ENCODE assay signal across 3 cellular contexts in the genomic region with DNA sequence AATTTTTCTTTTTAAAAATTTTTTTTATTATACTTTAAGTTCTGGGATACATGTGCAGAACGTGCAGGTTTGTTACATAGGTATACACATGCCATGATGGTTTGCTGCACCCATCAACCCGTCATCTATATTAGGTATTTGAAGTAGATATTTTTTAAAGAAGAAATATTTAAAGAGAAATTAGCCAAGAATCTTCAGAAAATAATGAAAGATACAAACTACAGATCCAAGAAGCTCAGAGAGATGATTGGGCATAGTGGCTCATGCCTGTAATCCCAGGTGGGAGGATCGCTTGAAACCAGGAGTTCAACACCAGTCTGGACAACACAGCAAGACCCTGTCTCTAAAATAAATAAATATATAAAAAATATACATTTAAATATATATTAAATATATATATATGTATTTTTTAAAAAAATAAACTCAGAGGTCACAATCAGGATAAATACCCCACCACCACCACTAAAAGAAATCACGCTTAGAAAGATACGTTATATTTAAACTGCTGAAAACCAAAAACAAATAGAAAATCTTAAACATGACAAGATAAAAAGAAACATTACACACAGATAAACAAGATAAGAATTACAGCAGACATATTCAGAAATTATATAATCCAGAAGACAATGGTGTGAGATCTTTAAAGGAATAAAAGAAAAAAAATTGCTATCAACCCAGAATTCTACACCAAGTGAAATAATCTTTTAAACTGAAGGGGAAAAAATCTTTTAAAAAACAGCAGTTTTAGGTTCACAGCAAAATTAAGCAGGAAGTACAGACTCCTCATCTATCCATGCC.
TF ChIP-seq lines count a peak whose summit lies in the region.

No MANE protein-coding gene starts in this region.

TF ChIP-seq in HEK293, 187 proteins besides CTCF, POLR2A, EP300 and RAD21 (continued from another document):
- TF ChIP-seq ZNF558 (tag by site-specific recombination; IDR thresholded peaks at IDR 0.05), result peak; percentile 95

TF ChIP-seq in WTC11, 78 proteins besides CTCF, POLR2A, EP300 and RAD21 (continued from another document):
- no peak for TF ChIP-seq SOX15 (CRISPR knock-in tag; IDR thresholded peaks at IDR 0.05)
- peak; percentile 28; the same call in 1 of the 2 replicates for TF ChIP-seq HMGA2 (CRISPR knock-in tag; IDR thresholded peaks at IDR 0.05)

TF ChIP-seq in K562, 482 proteins besides CTCF, POLR2A, EP300 and RAD21 (continued from another document):
- TF ChIP-seq TRIM24 (IDR thresholded peaks at IDR 0.05) (peak in 1 of 2 experiments; percentile 55; a peak in 1 of 4 replicates), WHSC1 (IDR thresholded peaks at IDR 0.05; ENCODE audit: low read length) (no peak), ZNF445 (CRISPR knock-in tag; IDR thresholded peaks at IDR 0.05; ENCODE audit: low read depth) (peak; percentile 75; the same call in 1 of the 2 replicates), C11orf30 (IDR thresholded peaks at IDR 0.05; ENCODE audit: low read depth) (no peak), KAT7 (CRISPR knock-in tag; IDR thresholded peaks at IDR 0.05; ENCODE audit: borderline replicate concordance) (no peak), ZNF766 (CRISPR knock-in tag; conservative IDR thresholded peaks at IDR 0.05) (no peak), MIER1 (IDR thresholded peaks at IDR 0.05; ENCODE audit: low read depth) (no peak), MYBL2 (IDR thresholded peaks at IDR 0.05; ENCODE audit: low read depth) (no peak), MYBL2 (CRISPR knock-in tag; IDR thresholded peaks at IDR 0.05; ENCODE audit: borderline replicate concordance) (no peak), ZBTB7A (IDR thresholded peaks at IDR 0.05; ENCODE audit: borderline replicate concordance, control insufficient read depth, low read depth, low read length) (no peak), TAF1 (IDR thresholded peaks at IDR 0.05; ENCODE audit: control insufficient read depth, extremely low read depth, insufficient read depth, low read length, severe bottlenecking) (no peak), ZNF586 (CRISPR knock-in tag; conservative IDR thresholded peaks at IDR 0.05) (no peak), STAG1 (CRISPR knock-in tag; IDR thresholded peaks at IDR 0.05; ENCODE audit: borderline replicate concordance) (no peak), POLR3G (IDR thresholded peaks at IDR 0.05; ENCODE audit: extremely low read depth, insufficient read length, insufficient replicate concordance) (no peak), ZNF785 (CRISPR knock-in tag; IDR thresholded peaks at IDR 0.05) (no peak), ZNF121 (CRISPR knock-in tag; conservative IDR thresholded peaks at IDR 0.05) (no peak), CBX3 (IDR thresholded peaks at IDR 0.05; ENCODE audit: borderline replicate concordance in 1 of 2, low read length in 2 of 2) (peak in 1 of 2 experiments; percentile 56; a peak in 1 of 3 replicates), THRAP3 (IDR thresholded peaks at IDR 0.05; ENCODE audit: borderline replicate concordance) (no peak), FOXJ3 (CRISPR knock-in tag; IDR thresholded peaks at IDR 0.05) (no peak), ZNF436 (CRISPR knock-in tag; IDR thresholded peaks at IDR 0.05) (no peak)
- TF ChIP-seq, protein P1, sequence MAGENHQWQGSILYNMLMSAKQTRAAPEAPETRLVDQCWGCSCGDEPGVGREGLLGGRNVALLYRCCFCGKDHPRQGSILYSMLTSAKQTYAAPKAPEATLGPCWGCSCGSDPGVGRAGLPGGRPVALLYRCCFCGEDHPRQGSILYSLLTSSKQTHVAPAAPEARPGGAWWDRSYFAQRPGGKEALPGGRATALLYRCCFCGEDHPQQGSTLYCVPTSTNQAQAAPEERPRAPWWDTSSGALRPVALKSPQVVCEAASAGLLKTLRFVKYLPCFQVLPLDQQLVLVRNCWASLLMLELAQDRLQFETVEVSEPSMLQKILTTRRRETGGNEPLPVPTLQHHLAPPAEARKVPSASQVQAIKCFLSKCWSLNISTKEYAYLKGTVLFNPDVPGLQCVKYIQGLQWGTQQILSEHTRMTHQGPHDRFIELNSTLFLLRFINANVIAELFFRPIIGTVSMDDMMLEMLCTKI (IDR thresholded peaks at IDR 0.05; ENCODE audit: partially characterized antibody), result no peak
- TF ChIP-seq, protein P2, sequence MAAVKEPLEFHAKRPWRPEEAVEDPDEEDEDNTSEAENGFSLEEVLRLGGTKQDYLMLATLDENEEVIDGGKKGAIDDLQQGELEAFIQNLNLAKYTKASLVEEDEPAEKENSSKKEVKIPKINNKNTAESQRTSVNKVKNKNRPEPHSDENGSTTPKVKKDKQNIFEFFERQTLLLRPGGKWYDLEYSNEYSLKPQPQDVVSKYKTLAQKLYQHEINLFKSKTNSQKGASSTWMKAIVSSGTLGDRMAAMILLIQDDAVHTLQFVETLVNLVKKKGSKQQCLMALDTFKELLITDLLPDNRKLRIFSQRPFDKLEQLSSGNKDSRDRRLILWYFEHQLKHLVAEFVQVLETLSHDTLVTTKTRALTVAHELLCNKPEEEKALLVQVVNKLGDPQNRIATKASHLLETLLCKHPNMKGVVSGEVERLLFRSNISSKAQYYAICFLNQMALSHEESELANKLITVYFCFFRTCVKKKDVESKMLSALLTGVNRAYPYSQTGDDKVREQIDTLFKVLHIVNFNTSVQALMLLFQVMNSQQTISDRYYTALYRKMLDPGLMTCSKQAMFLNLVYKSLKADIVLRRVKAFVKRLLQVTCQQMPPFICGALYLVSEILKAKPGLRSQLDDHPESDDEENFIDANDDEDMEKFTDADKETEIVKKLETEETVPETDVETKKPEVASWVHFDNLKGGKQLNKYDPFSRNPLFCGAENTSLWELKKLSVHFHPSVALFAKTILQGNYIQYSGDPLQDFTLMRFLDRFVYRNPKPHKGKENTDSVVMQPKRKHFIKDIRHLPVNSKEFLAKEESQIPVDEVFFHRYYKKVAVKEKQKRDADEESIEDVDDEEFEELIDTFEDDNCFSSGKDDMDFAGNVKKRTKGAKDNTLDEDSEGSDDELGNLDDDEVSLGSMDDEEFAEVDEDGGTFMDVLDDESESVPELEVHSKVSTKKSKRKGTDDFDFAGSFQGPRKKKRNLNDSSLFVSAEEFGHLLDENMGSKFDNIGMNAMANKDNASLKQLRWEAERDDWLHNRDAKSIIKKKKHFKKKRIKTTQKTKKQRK (IDR thresholded peaks at IDR 0.05; ENCODE audit: borderline replicate concordance, low read depth, low read length), result no peak
- TF ChIP-seq, protein P3, sequence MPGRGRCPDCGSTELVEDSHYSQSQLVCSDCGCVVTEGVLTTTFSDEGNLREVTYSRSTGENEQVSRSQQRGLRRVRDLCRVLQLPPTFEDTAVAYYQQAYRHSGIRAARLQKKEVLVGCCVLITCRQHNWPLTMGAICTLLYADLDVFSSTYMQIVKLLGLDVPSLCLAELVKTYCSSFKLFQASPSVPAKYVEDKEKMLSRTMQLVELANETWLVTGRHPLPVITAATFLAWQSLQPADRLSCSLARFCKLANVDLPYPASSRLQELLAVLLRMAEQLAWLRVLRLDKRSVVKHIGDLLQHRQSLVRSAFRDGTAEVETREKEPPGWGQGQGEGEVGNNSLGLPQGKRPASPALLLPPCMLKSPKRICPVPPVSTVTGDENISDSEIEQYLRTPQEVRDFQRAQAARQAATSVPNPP (IDR thresholded peaks at IDR 0.05; ENCODE audit: borderline replicate concordance, insufficient read depth, insufficient read length), result no peak
- TF ChIP-seq, protein P4, sequence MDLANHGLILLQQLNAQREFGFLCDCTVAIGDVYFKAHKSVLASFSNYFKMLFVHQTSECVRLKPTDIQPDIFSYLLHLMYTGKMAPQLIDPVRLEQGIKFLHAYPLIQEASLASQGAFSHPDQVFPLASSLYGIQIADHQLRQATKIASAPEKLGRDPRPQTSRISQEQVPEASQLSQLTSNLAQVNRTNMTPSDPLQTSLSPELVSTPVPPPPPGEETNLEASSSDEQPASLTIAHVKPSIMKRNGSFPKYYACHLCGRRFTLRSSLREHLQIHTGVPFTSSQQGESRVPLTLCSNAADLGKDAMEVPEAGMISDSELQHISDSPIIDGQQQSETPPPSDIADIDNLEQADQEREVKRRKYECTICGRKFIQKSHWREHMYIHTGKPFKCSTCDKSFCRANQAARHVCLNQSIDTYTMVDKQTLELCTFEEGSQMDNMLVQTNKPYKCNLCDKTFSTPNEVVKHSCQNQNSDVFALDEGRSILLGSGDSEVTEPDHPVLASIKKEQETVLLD (IDR thresholded peaks at IDR 0.05), result no peak
- TF ChIP-seq, protein P5, sequence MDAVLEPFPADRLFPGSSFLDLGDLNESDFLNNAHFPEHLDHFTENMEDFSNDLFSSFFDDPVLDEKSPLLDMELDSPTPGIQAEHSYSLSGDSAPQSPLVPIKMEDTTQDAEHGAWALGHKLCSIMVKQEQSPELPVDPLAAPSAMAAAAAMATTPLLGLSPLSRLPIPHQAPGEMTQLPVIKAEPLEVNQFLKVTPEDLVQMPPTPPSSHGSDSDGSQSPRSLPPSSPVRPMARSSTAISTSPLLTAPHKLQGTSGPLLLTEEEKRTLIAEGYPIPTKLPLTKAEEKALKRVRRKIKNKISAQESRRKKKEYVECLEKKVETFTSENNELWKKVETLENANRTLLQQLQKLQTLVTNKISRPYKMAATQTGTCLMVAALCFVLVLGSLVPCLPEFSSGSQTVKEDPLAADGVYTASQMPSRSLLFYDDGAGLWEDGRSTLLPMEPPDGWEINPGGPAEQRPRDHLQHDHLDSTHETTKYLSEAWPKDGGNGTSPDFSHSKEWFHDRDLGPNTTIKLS (IDR thresholded peaks at IDR 0.05; ENCODE audit: borderline replicate concordance, low read depth), result no peak
- TF ChIP-seq, protein P6, sequence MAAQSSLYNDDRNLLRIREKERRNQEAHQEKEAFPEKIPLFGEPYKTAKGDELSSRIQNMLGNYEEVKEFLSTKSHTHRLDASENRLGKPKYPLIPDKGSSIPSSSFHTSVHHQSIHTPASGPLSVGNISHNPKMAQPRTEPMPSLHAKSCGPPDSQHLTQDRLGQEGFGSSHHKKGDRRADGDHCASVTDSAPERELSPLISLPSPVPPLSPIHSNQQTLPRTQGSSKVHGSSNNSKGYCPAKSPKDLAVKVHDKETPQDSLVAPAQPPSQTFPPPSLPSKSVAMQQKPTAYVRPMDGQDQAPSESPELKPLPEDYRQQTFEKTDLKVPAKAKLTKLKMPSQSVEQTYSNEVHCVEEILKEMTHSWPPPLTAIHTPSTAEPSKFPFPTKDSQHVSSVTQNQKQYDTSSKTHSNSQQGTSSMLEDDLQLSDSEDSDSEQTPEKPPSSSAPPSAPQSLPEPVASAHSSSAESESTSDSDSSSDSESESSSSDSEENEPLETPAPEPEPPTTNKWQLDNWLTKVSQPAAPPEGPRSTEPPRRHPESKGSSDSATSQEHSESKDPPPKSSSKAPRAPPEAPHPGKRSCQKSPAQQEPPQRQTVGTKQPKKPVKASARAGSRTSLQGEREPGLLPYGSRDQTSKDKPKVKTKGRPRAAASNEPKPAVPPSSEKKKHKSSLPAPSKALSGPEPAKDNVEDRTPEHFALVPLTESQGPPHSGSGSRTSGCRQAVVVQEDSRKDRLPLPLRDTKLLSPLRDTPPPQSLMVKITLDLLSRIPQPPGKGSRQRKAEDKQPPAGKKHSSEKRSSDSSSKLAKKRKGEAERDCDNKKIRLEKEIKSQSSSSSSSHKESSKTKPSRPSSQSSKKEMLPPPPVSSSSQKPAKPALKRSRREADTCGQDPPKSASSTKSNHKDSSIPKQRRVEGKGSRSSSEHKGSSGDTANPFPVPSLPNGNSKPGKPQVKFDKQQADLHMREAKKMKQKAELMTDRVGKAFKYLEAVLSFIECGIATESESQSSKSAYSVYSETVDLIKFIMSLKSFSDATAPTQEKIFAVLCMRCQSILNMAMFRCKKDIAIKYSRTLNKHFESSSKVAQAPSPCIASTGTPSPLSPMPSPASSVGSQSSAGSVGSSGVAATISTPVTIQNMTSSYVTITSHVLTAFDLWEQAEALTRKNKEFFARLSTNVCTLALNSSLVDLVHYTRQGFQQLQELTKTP (IDR thresholded peaks at IDR 0.05; ENCODE audit: low read depth in 1 of 2, partially characterized antibody in 2 of 2), result no peak
